Comparison of ENCODE assay signal across 21 cellular contexts in the genomic region with DNA sequence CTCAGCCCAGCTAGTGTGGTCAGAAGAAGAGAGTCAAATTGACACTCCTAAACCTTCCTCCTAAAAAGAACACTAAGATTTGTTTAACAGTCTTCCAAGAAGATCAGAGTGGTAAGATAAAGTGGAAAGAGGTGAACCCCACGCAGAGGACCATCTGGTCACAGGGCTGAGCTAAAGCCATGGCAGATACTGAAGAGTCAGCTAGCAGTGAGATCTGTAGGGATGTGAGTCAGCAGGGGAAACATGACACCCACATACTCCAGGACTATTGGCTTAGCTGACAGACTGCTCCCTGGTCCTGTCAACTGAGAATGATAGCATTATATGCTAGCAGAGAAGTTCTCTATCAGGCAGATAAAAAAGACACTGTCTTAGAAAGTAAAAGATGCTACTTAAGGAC.
A peak's percentile ranks its signal among the peaks of the same experiment; 100 is the strongest.
DNase-seq lines count a peak whose midpoint lies in the region; TF ChIP-seq lines count a peak whose summit lies in the region.
"Had no signal": no experiment of that assay in that cellular context is flagged by ENCODE, and none has a peak within 500 bp of the region (broad histone marks: within the 10 kb centered on the region; RNA-seq: fewer than 3 reads in every experiment).

No MANE protein-coding gene starts in this region.

- TF ChIP-seq POLR2A in erythroblast (IDR thresholded peaks at IDR 0.05; ENCODE audit: low read length) = no peak

- H3K4me3 ChIP-seq in epithelial cell of esophagus (ENCODE audit: low read length) = no peak overlapping the region
- H3K4me3 ChIP-seq: colonic mucosa, pancreas, Peyer's patch, upper lobe of right lung had no signal

- TF ChIP-seq CTCF in epithelial cell of esophagus (IDR thresholded peaks at IDR 0.05; ENCODE audit: insufficient read depth, low read depth, low read length, missing control alignments) (no peak), GM20000 (IDR thresholded peaks at IDR 0.05; ENCODE audit: extremely low read depth, missing control alignments) (no peak)

- DNase-seq in SIG-M5 treated with dmso at 0.1 percent for 504 hours (lab: John Stamatoyannopoulos, UW; ENCODE audit: unreplicated experiment) = peak; percentile 8
- no peak for DNase-seq in SIG-M5 (lab: John Stamatoyannopoulos, UW)
- peak; percentile 89 for DNase-seq in NCI-H82 (lab: John Stamatoyannopoulos, UW)
- peak; percentile 56 for DNase-seq in epithelial cell of esophagus (ENCODE audit: low read depth)
- peak; percentile 19 for DNase-seq in pons (ENCODE audit: low spot score)
- no peak for DNase-seq in GDM1 (lab: John Stamatoyannopoulos, UW)
- DNase-seq in erythroblast (lab: John Stamatoyannopoulos, UW) = no peak
- no peak for DNase-seq in GM20000 (ENCODE audit: low spot score)
- DNase-seq: activated CD4-positive, alpha-beta memory T cell treated with anti-CD3 and anti-CD28 coated beads for 36 hours; activated naive CD4-positive, alpha-beta T cell treated with anti-CD3 and anti-CD28 coated beads, Interleukin-2, amount 10 ng/mL, durations not matched to agents 7 days and 5 days; activated T-cell treated with anti-CD3 and anti-CD28 coated beads, Interleukin-2, amount 50 U/mL, for 1 hour; colonic mucosa; DMS79 treated with DMSO at 0.1 percent for 48 hours; foreskin fibroblast; MM.1S; NCI-H2029 treated with DMSO at 0.1 percent for 48 hours; NCI-H774; pancreas; Peyer's patch; T-cell; upper lobe of right lung had no signal

Comparison
In these comparisons a context has a peak if more than half of its experiments do, and no peak if none do; other contexts are left out.
1. DNase-seq: peak in SIG-M5 treated with dmso at 0.1 percent for 504 hours (single experiment), NCI-H82 (single experiment), epithelial cell of esophagus (single experiment) and pons (single experiment); none in SIG-M5 (single experiment), GDM1 (single experiment), erythroblast (0 of 2) and GM20000 (single experiment).